Comparison of ENCODE assay signal across 22 cellular contexts in the genomic region with DNA sequence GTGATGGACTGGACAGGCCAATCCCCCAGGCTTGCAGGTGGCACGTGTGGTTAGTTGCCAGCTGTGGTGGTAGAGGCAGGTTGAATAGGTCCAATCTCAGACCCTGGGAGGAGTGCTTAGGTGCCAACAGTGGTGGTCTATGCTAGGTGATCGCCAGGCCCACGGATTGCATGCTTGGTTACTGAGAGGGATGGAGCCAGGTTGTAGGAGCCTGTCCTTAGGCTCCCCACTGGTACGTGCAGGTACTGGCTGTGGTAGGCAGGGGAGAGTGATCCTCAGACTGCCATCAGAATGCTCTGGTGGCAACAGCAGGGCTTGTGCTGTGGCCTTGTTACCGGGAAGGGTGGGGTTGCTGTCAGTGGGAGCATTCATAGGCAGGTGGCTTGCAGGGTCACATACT. TPM values are rescaled to one million over a fixed set of nuclear protein-coding genes. Genes with fewer than 3 reads are reported as not detected.
DNase-seq lines count a peak whose midpoint lies in the region; ATAC-seq and TF ChIP-seq lines count a peak whose summit lies in the region.
"Had no signal": no experiment of that assay in that cellular context is flagged by ENCODE, and none has a peak within 500 bp of the region (broad histone marks: within the 10 kb centered on the region; RNA-seq: fewer than 3 reads in every experiment).

No MANE protein-coding gene starts in this region.

- TF ChIP-seq RAD21 in SK-N-SH (IDR thresholded peaks at IDR 0.05; ENCODE audit: low read length) = no peak

- 100% methylated on average over 3 of the region's 5 CpGs for WGBS in SK-N-SH (ENCODE audit: low lambda C conversion rate)

- no peak overlapping the region for H3K4me3 ChIP-seq in GM23338
- no peak overlapping the region for H3K4me3 ChIP-seq in SK-N-SH (ENCODE audit: low read depth in 2 of 2, low read length in 1 of 2)
- H3K4me3 ChIP-seq: lower lobe of right lung, vagina had no signal

- peaks cover 69% of the 10 kb centered on the region for H3K36me3 Mint-ChIP-seq in CD4-positive, alpha-beta T cell (ENCODE audit: low read depth)
- H3K36me3 Mint-ChIP-seq in GM23338 (ENCODE audit: low read depth) (no peaks in the 10 kb centered on the region; the same call in 2 of the 3 replicates), natural killer cell (no peaks in the 10 kb centered on the region), chondrocyte (ENCODE audit: low read depth) (peaks cover 10% of the 10 kb centered on the region)
- H3K36me3 Mint-ChIP-seq in activated T-helper 17 cell treated with anti-CD3 and anti-CD28 coated beads, Interleukin-2, amount 50 U/mL, for 72 hours (ENCODE audit: low read depth) = peaks cover 32% of the 10 kb centered on the region

- H3K79me2 ChIP-seq in GM23338 (replicated peaks; ENCODE audit: insufficient read depth) = peaks cover 100% of the 10 kb centered on the region
- peaks cover 100% of the 10 kb centered on the region for H3K79me2 ChIP-seq in SK-N-SH (ENCODE audit: insufficient read depth)

- H3K4me1 ChIP-seq in GM23338 (ENCODE audit: insufficient read depth) = peaks cover 29% of the 10 kb centered on the region
- no peaks in the 10 kb centered on the region; a peak in 1 of 4 replicates for H3K4me1 ChIP-seq in SK-N-SH (ENCODE audit: control insufficient read depth in 1 of 2, insufficient read depth in 2 of 2, low read depth in 1 of 2, low read length in 1 of 2)

- no peak for TF ChIP-seq EP300 in SK-N-SH (IDR thresholded peaks at IDR 0.05; ENCODE audit: borderline replicate concordance in 1 of 2, low read depth in 1 of 2, low read length in 1 of 2)

- peaks cover 22% of the 10 kb centered on the region for H3K9me3 ChIP-seq in CD4-positive, alpha-beta T cell (ENCODE audit: control insufficient read depth, low read length)
- H3K9me3 ChIP-seq in SK-N-SH = peaks cover 3% of the 10 kb centered on the region; the same call in 1 of the 2 replicates

- no peak overlapping the region for H3K4me3 Mint-ChIP-seq in CD4-positive, alpha-beta T cell
- H3K4me3 Mint-ChIP-seq in GM23338 (no peak overlapping the region), natural killer cell (peak overlapping the region; percentile 53), chondrocyte (ENCODE audit: unreplicated experiment) (no peak overlapping the region)
- H3K4me3 Mint-ChIP-seq in activated T-helper 17 cell treated with anti-CD3 and anti-CD28 coated beads, Interleukin-2, amount 50 U/mL, for 72 hours = no peak overlapping the region
- H3K4me3 Mint-ChIP-seq: activated CD8-positive, alpha-beta memory T cell treated with anti-CD3 and anti-CD28 coated beads, Interleukin-2, amount 10 ng/mL, durations not matched to agents 7 days and 5 days; activated naive CD8-positive, alpha-beta T cell treated with anti-CD3 and anti-CD28 coated beads, Interleukin-2, amount 10 ng/mL, durations not matched to agents 7 days and 5 days had no signal

- no peak overlapping the region for H3K9ac ChIP-seq in SK-N-SH

- H3K4me2 ChIP-seq in GM23338 (no peak overlapping the region), SK-N-SH (no peak overlapping the region)

- TF ChIP-seq CTCF in CD4-positive, alpha-beta T cell (IDR thresholded peaks at IDR 0.05) = no peak
- TF ChIP-seq CTCF in GM23338 (conservative IDR thresholded peaks at IDR 0.05; ENCODE audit: low read depth in 2 of 2) = no peak
- no peak for TF ChIP-seq CTCF in natural killer cell (IDR thresholded peaks at IDR 0.05)
- no peak for TF ChIP-seq CTCF in chondrocyte (IDR thresholded peaks at IDR 0.05)
- no peak for TF ChIP-seq CTCF in SK-N-SH (IDR thresholded peaks at IDR 0.05)

- DNase-seq in CD4-positive, alpha-beta T cell = no peak
- no peak for DNase-seq in GM23338 (ENCODE audit: low spot score)
- no peak for DNase-seq in natural killer cell
- DNase-seq in chondrocyte (ENCODE audit: low spot score) = no peak
- DNase-seq in SK-N-SH = no peak
- DNase-seq in activated effector memory CD4-positive, alpha-beta T cell treated with anti-CD3 and anti-CD28 coated beads, Interleukin-2, amount 50 U/mL, for 16 hours = no peak
- DNase-seq: activated CD4-positive, alpha-beta T cell treated with anti-CD3 and anti-CD28 coated beads for 1 hour; activated CD8-positive, alpha-beta memory T cell treated with anti-CD3 and anti-CD28 coated beads, Interleukin-2, amount 10 ng/mL, durations not matched to agents 7 days and 5 days; activated naive CD8-positive, alpha-beta T cell treated with anti-CD3 and anti-CD28 coated beads, Interleukin-2, amount 10 ng/mL, durations not matched to agents 7 days and 5 days; C1 segment of cervical spinal cord; cerebellar nuclear complex; lower lobe of right lung; NCI-H82; PC-3; retina; SIG-M5; small intestine had no signal

- H3K27ac ChIP-seq in CD4-positive, alpha-beta T cell (ENCODE audit: low read depth, low read length) = no peak overlapping the region
- H3K27ac ChIP-seq in GM23338 (ENCODE audit: low read depth) (no peak overlapping the region), SK-N-SH (ENCODE audit: low read depth in 2 of 2, low read length in 1 of 2) (no peak overlapping the region)
- H3K27ac ChIP-seq: lower lobe of right lung, vagina had no signal

- peaks cover 76% of the 10 kb centered on the region for H3K4me1 Mint-ChIP-seq in CD4-positive, alpha-beta T cell (ENCODE audit: low read depth)
- H3K4me1 Mint-ChIP-seq in GM23338 (peaks cover 54% of the 10 kb centered on the region), natural killer cell (peaks cover 80 to 82% of the 10 kb centered on the region in 2 donors), chondrocyte (ENCODE audit: low read depth) (peaks cover 40% of the 10 kb centered on the region)
- peaks cover 50% of the 10 kb centered on the region for H3K4me1 Mint-ChIP-seq in activated T-helper 17 cell treated with anti-CD3 and anti-CD28 coated beads, Interleukin-2, amount 50 U/mL, for 72 hours

- peaks cover 10% of the 10 kb centered on the region for H3K9me3 Mint-ChIP-seq in CD4-positive, alpha-beta T cell
- no peaks in the 10 kb centered on the region for H3K9me3 Mint-ChIP-seq in GM23338
- peaks cover 4% of the 10 kb centered on the region for H3K9me3 Mint-ChIP-seq in activated T-helper 17 cell treated with anti-CD3 and anti-CD28 coated beads, Interleukin-2, amount 50 U/mL, for 72 hours
- H3K9me3 Mint-ChIP-seq in natural killer cell = peaks cover 0 to 3% of the 10 kb centered on the region in 2 donors
- peaks cover 10% of the 10 kb centered on the region for H3K9me3 Mint-ChIP-seq in chondrocyte (ENCODE audit: low read depth)

- ATAC-seq in CD4-positive, alpha-beta T cell (ENCODE audit: poor library complexity) = no peak
- ATAC-seq in GM23338 = peak; percentile 68
- ATAC-seq in activated T-helper 17 cell treated with anti-CD3 and anti-CD28 coated beads, Interleukin-2, amount 50 U/mL, for 72 hours (replicated peaks) = no peak
- ATAC-seq in natural killer cell = no peak
- ATAC-seq in GM19455 (IDR thresholded peaks at IDR 0.05; ENCODE audit: unreplicated experiment) = no peak
- ATAC-seq: activated CD8-positive, alpha-beta memory T cell treated with anti-CD3 and anti-CD28 coated beads, Interleukin-2, amount 10 ng/mL, durations not matched to agents 7 days and 5 days; PC-3 had no signal

- H3K9me2 ChIP-seq in GM23338 (ENCODE audit: insufficient read depth) (no peaks in the 10 kb centered on the region), SK-N-SH (no peaks in the 10 kb centered on the region)

- intact Hi-C loops in CD4-positive, alpha-beta T cell (cut with DNase I, micrococcal nuclease) = no loop called here
- intact Hi-C loops in natural killer cell (cut with micrococcal nuclease) = loop anchor here (1.0 to 5.0 kb wide), 3 partner anchors 13 to 154 kb away; a partner anchor contains a TSS

- H4K20me1 ChIP-seq in GM23338 (replicated peaks; ENCODE audit: insufficient read depth) (peaks cover 26% of the 10 kb centered on the region), SK-N-SH (ENCODE audit: insufficient read depth) (peaks cover 20% of the 10 kb centered on the region)

- H3K27ac Mint-ChIP-seq in CD4-positive, alpha-beta T cell = peak overlapping the region; percentile 32
- H3K27ac Mint-ChIP-seq in GM23338 (no peak overlapping the region), natural killer cell (peak overlapping the region; percentile 88 to 98), chondrocyte (ENCODE audit: unreplicated experiment) (no peak overlapping the region)
- peak overlapping the region; percentile 0 for H3K27ac Mint-ChIP-seq in activated T-helper 17 cell treated with anti-CD3 and anti-CD28 coated beads, Interleukin-2, amount 50 U/mL, for 72 hours
- H3K27ac Mint-ChIP-seq: activated naive CD8-positive, alpha-beta T cell treated with anti-CD3 and anti-CD28 coated beads, Interleukin-2, amount 10 ng/mL, durations not matched to agents 7 days and 5 days; activated T-helper 2 cell treated with anti-CD3 and anti-CD28 coated beads, Interferon-gamma antibody, Interleukin-2, Interleukin-4, amounts not matched to agents 10 μg/mL and 5 μg/mL and 100 μg/mL, durations not matched to agents 14 hours and 24 hours and 36 hours had no signal

- H3K36me3 ChIP-seq in GM23338 (ENCODE audit: insufficient read depth) = no peaks in the 10 kb centered on the region
- peaks cover 0 to 16% of the 10 kb centered on the region in 2 experiments for H3K36me3 ChIP-seq in SK-N-SH (replicated peaks in 1 of 2; ENCODE audit: control insufficient read depth in 1 of 2, insufficient read depth in 2 of 2, low read length in 1 of 2)
- H3K36me3 ChIP-seq: lower lobe of right lung, vagina had no signal

- POLR2A ChIA-PET in CD4-positive, alpha-beta T cell (lab: Charles Lee) = interaction anchor here (1.1 to 1.9 kb wide), 2 partner anchors 8 to 45 kb away, joined by 3 to 4 read pairs; a partner anchor contains a TSS
- POLR2A ChIA-PET in SK-N-SH (lab: Yijun Ruan, JAX) = no interaction called here

- CTCF ChIA-PET in CD4-positive, alpha-beta T cell (lab: Charles Lee) = no interaction called here
- CTCF ChIA-PET in SK-N-SH (lab: Yijun Ruan, JAX) = interaction anchor here (0.6 kb wide), 1 partner anchor 203 kb away, joined by 4 read pairs; no protein-coding TSS in a partner anchor

- H2AFZ ChIP-seq in GM23338 (no peak overlapping the region), SK-N-SH (ENCODE audit: low read depth) (no peak overlapping the region)

- no peaks in the 10 kb centered on the region for H3K27me3 Mint-ChIP-seq in CD4-positive, alpha-beta T cell
- H3K27me3 Mint-ChIP-seq in GM23338 (ENCODE audit: insufficient read depth, low read depth, poor library complexity) (peaks cover 7% of the 10 kb centered on the region), natural killer cell (ENCODE audit: low read depth in 2 of 2) (no peaks in the 10 kb centered on the region), chondrocyte (ENCODE audit: low read depth) (no peaks in the 10 kb centered on the region)
- H3K27me3 Mint-ChIP-seq in activated T-helper 17 cell treated with anti-CD3 and anti-CD28 coated beads, Interleukin-2, amount 50 U/mL, for 72 hours = no peaks in the 10 kb centered on the region
- H3K27me3 Mint-ChIP-seq: activated CD8-positive, alpha-beta memory T cell treated with anti-CD3 and anti-CD28 coated beads, Interleukin-2, amount 10 ng/mL, durations not matched to agents 7 days and 5 days; activated naive CD8-positive, alpha-beta T cell treated with anti-CD3 and anti-CD28 coated beads, Interleukin-2, amount 10 ng/mL, durations not matched to agents 7 days and 5 days; IgD-negative memory B cell had no signal

- H3F3A ChIP-seq in GM23338 (replicated peaks; ENCODE audit: low read depth) = no peaks in the 10 kb centered on the region
- peaks cover 11% of the 10 kb centered on the region for H3F3A ChIP-seq in SK-N-SH (replicated peaks; ENCODE audit: insufficient read depth)

- no peaks in the 10 kb centered on the region for H3K27me3 ChIP-seq in CD4-positive, alpha-beta T cell (ENCODE audit: control insufficient read depth, insufficient read depth, low read length)
- H3K27me3 ChIP-seq in GM23338 (ENCODE audit: insufficient read depth) = no peaks in the 10 kb centered on the region
- H3K27me3 ChIP-seq in SK-N-SH (ENCODE audit: insufficient read depth) = no peaks in the 10 kb centered on the region
- H3K27me3 ChIP-seq: vagina had no signal

RNA-seq across cellular contexts. Expression of a gene that starts 44.7 kb away (rescaled TPM):
- total RNA-seq in CD4-positive, alpha-beta T cell = 10 to 100 TPM; 52.9 to 55.0 TPM
- 27.1 and 28.4 TPM in 2 replicates for total RNA-seq in GM23338 (2014; rRNA removed; shearing (Covaris generic))
- polyA plus RNA-seq in GM23338 (2016; fragmentation: Nextera tagmentation; extraction: Ambion mirVana) = 18.6 and 28.7 TPM in 2 replicates
- 10 to 100 TPM; 37.5 to 41.6 TPM for total RNA-seq in activated T-helper 17 cell treated with anti-CD3 and anti-CD28 coated beads, Interleukin-2, amount 50 U/mL, for 72 hours
- total RNA-seq in natural killer cell = 10 to 100 TPM; 61.2 to 77.9 (median 69.5) TPM
- 29.3 to 38.1 TPM (median 30.8 TPM) in 3 replicates for total RNA-seq in chondrocyte
- polyA plus RNA-seq in SK-N-SH (2012; rRNA removed) = 16.2 and 17.5 TPM in 2 replicates
- 24.2 and 41.0 TPM in 2 replicates for polyA plus RNA-seq in SK-N-SH (2012; cell fraction: cytosol; rRNA removed)
- polyA plus RNA-seq in SK-N-SH (2012; cell fraction: nucleus; rRNA removed) = 7.6 and 11.7 TPM in 2 replicates

RNA-seq across cellular contexts. Expression of a gene that starts 51.1 kb away (rescaled TPM):
- 1 to 10 TPM; 1.5 to 2.2 TPM for total RNA-seq in CD4-positive, alpha-beta T cell
- total RNA-seq in GM23338 (2014; rRNA removed; shearing (Covaris generic)) = 2.1 and 4.6 TPM in 2 replicates
- polyA plus RNA-seq in GM23338 (2016; fragmentation: Nextera tagmentation; extraction: Ambion mirVana) = 1.7 TPM in 2 replicates
- total RNA-seq in activated T-helper 17 cell treated with anti-CD3 and anti-CD28 coated beads, Interleukin-2, amount 50 U/mL, for 72 hours = 1 to 10 TPM; 1.6 to 3.7 TPM
- total RNA-seq in natural killer cell = 1 to 10 TPM; 1.9 to 3.6 (median 2.8) TPM
- total RNA-seq in chondrocyte = 0.92 to 1.2 TPM (median 0.94 TPM) in 3 replicates
- polyA plus RNA-seq in SK-N-SH (2012; rRNA removed) = 0.58 and 0.78 TPM in 2 replicates
- 0.33 and 0.43 TPM in 2 replicates for polyA plus RNA-seq in SK-N-SH (2012; cell fraction: cytosol; rRNA removed)
- 1.8 and 2.7 TPM in 2 replicates for polyA plus RNA-seq in SK-N-SH (2012; cell fraction: nucleus; rRNA removed)
- polyA plus RNA-seq: IgD-negative memory B cell had no signal

Comparison
In these comparisons a context has a peak if more than half of its experiments do, and no peak if none do; other contexts are left out.
1. H3K27ac Mint-ChIP-seq: peak in CD4-positive, alpha-beta T cell (single experiment), activated T-helper 17 cell treated with anti-CD3 and anti-CD28 coated beads, Interleukin-2, amount 50 U/mL, for 72 hours (single experiment) and natural killer cell (2 of 2); none in GM23338 (single experiment) and chondrocyte (single experiment).